In genomic region chr12:24172031-24172772, GRCh38 we compare ENCODE assay signal across 10 cellular contexts.
DNase-seq lines count a peak whose midpoint lies in the region; ATAC-seq lines count a peak whose summit lies in the region.
"Had no signal": no experiment of that assay in that cellular context is flagged by ENCODE, and none has a peak within 500 bp of the region (broad histone marks: within the 10 kb centered on the region; RNA-seq: fewer than 3 reads in every experiment).

No MANE protein-coding gene starts in this region.

- peak; percentile 42 for DNase-seq in iPS DF 19.7 (ENCODE audit: low read depth, low spot score)
- no peak for DNase-seq in NCI-H1694 treated with DMSO at 0.1 percent for 48 hours (lab: John Stamatoyannopoulos, UW)
- DNase-seq in kidney glomerular epithelial cell (lab: John Stamatoyannopoulos, UW): no peak
- no peak for DNase-seq in stimulated activated naive CD4-positive, alpha-beta T cell treated with Interleukin-2 at 50 U/mL for 16 hours (lab: John Stamatoyannopoulos, UW)
- DNase-seq in middle frontal gyrus (ENCODE audit: extremely low spot score, low spot score): no peak
- DNase-seq: NCI-H526; stimulated activated CD4-positive, alpha-beta T cell treated with anti-CD3 and anti-CD28 coated beads, Interleukin-4, amount 100 ng/mL, for 4 hours had no signal

- ATAC-seq in GM18508 (IDR thresholded peaks at IDR 0.05; ENCODE audit: insufficient read depth, unreplicated experiment) (peak; percentile 86), GM21717 (IDR thresholded peaks at IDR 0.05; ENCODE audit: unreplicated experiment) (peak; percentile 87), HG03280 (IDR thresholded peaks at IDR 0.05; ENCODE audit: unreplicated experiment) (peak; percentile 58)
